Comparison of ENCODE assay signal across 36 cellular contexts in genomic region chr11:17718510-17718962, GRCh38. TPM values are rescaled to one million over a fixed set of nuclear protein-coding genes. Genes with fewer than 3 reads are reported as not detected.
DNase-seq lines count a peak whose midpoint lies in the region; ATAC-seq and TF ChIP-seq lines count a peak whose summit lies in the region.
"Had no signal": no experiment of that assay in that cellular context is flagged by ENCODE, and none has a peak within 500 bp of the region (broad histone marks: within the 10 kb centered on the region; RNA-seq: fewer than 3 reads in every experiment).

No MANE protein-coding gene starts in this region.

- TF ChIP-seq EP300 in suprapubic skin (IDR thresholded peaks at IDR 0.05), result no peak

- ATAC-seq in Right ventricle myocardium inferior (no peak), left cardiac atrium (no peak), GM21576 (IDR thresholded peaks at IDR 0.05; ENCODE audit: unreplicated experiment) (no peak)
- ATAC-seq: gastroesophageal sphincter; stimulated activated naive CD8-positive, alpha-beta T cell treated with anti-CD3 and anti-CD28 coated beads, Interleukin-15, Interleukin-2, amounts not matched to agents 100 U/mL and 50 U/mL, for 24 hours had no signal

- DNase-seq in Right ventricle myocardium inferior (ENCODE audit: missing footprints) (peak; percentile 51), left cardiac atrium (no peak), endodermal cell (peak; percentile 62), suprapubic skin (ENCODE audit: low spot score in 2 of 2) (no peak), hippocampal formation (lab: John Stamatoyannopoulos, UW) (no peak)
- DNase-seq in activated CD4-positive, alpha-beta T cell treated with anti-CD3 and anti-CD28 coated beads for 48 hours, result no peak
- DNase-seq: activated CD4-positive, alpha-beta T cell treated with anti-CD3 and anti-CD28 coated beads for 4 hours; activated CD8-positive, alpha-beta memory T cell treated with anti-CD3 and anti-CD28 coated beads for 24 hours; activated effector memory CD4-positive, alpha-beta T cell treated with Interleukin-2 at 50 U/mL for 16 hours; activated naive CD8-positive, alpha-beta T cell treated with anti-CD3 and anti-CD28 coated beads, Interleukin-2, amount 10 ng/mL, durations not matched to agents 7 days and 5 days; activated T-cell treated with anti-CD3 and anti-CD28 coated beads for 4 hours; aorta; Caco-2; GOT3; hypothalamus; kidney; MG63; naive B cell; occipital lobe; Peyer's patch; SHP77 treated with DMSO at 0.1 percent for 48 hours; stimulated activated CD4-positive, alpha-beta T cell treated with anti-CD3 and anti-CD28 coated beads, Interleukin-1b, Interleukin-23, amount 100 ng/mL, for 48 hours; stimulated activated naive CD8-positive, alpha-beta T cell treated with anti-CD3 and anti-CD28 coated beads, Interleukin-15, Interleukin-2, amounts not matched to agents 100 U/mL and 50 U/mL, for 24 hours; T-helper 9 cell; testis had no signal

- intact Hi-C loops in Right ventricle myocardium inferior (cut with DNase I) (no loop called here), left cardiac atrium (cut with DNase I) (no loop called here)

- H3K27ac Mint-ChIP-seq in endodermal cell (no peak overlapping the region), nephron (no peak overlapping the region)
- H3K27ac Mint-ChIP-seq: activated naive CD8-positive, alpha-beta T cell treated with anti-CD3 and anti-CD28 coated beads, Interleukin-2, amount 10 ng/mL, durations not matched to agents 7 days and 5 days; CD14-positive monocyte; mesothelial cell of epicardium; naive B cell had no signal

- no peak for TF ChIP-seq POLR2A in suprapubic skin (IDR thresholded peaks at IDR 0.05)

- H3K36me3 ChIP-seq in endodermal cell (ENCODE audit: control insufficient read depth, insufficient read depth, low read length) (no peaks in the 10 kb centered on the region), suprapubic skin (no peaks in the 10 kb centered on the region)
- H3K36me3 ChIP-seq: gastroesophageal sphincter, MG63, Peyer's patch had no signal

- TF ChIP-seq CTCF in endodermal cell (conservative IDR thresholded peaks at IDR 0.05) (no peak), nephron (IDR thresholded peaks at IDR 0.05; ENCODE audit: unreplicated experiment in 3 of 3) (no peak), suprapubic skin (IDR thresholded peaks at IDR 0.05) (no peak)

- WGBS in endodermal cell (ENCODE audit: insufficient coverage in 1 of 2, insufficient read length in 1 of 2), 2 experiments, result 18 to 19% methylated on average over 14 to 16 of the region's 16 CpGs
- WGBS in suprapubic skin, result 14% methylated on average over 11 of the region's 16 CpGs

- H3K9me3 ChIP-seq in endodermal cell (ENCODE audit: control insufficient read depth, low read length), result no peaks in the 10 kb centered on the region
- no peaks in the 10 kb centered on the region for H3K9me3 ChIP-seq in suprapubic skin
- H3K9me3 ChIP-seq: Caco-2, gastroesophageal sphincter, MG63, Peyer's patch, testis had no signal

- no peaks in the 10 kb centered on the region for H3K36me3 Mint-ChIP-seq in endodermal cell (ENCODE audit: low read depth)
- no peaks in the 10 kb centered on the region for H3K36me3 Mint-ChIP-seq in nephron (ENCODE audit: low read depth)
- H3K36me3 Mint-ChIP-seq: activated naive CD8-positive, alpha-beta T cell treated with anti-CD3 and anti-CD28 coated beads, Interleukin-2, amount 10 ng/mL, durations not matched to agents 7 days and 5 days; CD14-positive monocyte; mesothelial cell of epicardium; naive B cell had no signal

- H3K9ac ChIP-seq in endodermal cell (ENCODE audit: extremely low read depth, low read length, poor library complexity, severe bottlenecking), result no peak overlapping the region
- H3K9ac ChIP-seq: KMS-11 had no signal

- H3K9me3 Mint-ChIP-seq in endodermal cell (no peaks in the 10 kb centered on the region), nephron (no peaks in the 10 kb centered on the region)
- H3K9me3 Mint-ChIP-seq: activated naive CD8-positive, alpha-beta T cell treated with anti-CD3 and anti-CD28 coated beads, Interleukin-2, amount 10 ng/mL, durations not matched to agents 7 days and 5 days; mesothelial cell of epicardium; naive B cell had no signal

- peaks cover 43% of the 10 kb centered on the region for H3K27me3 Mint-ChIP-seq in endodermal cell (ENCODE audit: insufficient read depth)
- H3K27me3 Mint-ChIP-seq in nephron (ENCODE audit: low read depth), result peaks cover 54% of the 10 kb centered on the region

- peaks cover 7% of the 10 kb centered on the region for H3K4me1 Mint-ChIP-seq in endodermal cell
- peaks cover 11% of the 10 kb centered on the region for H3K4me1 Mint-ChIP-seq in nephron
- H3K4me1 Mint-ChIP-seq: activated naive CD8-positive, alpha-beta T cell treated with anti-CD3 and anti-CD28 coated beads, Interleukin-2, amount 10 ng/mL, durations not matched to agents 7 days and 5 days; CD14-positive monocyte; naive B cell had no signal

- H3K27me3 ChIP-seq in endodermal cell (ENCODE audit: control insufficient read depth, insufficient read depth, low read length, poor library complexity, severe bottlenecking) (peaks cover 100% of the 10 kb centered on the region), suprapubic skin (peaks cover 95% of the 10 kb centered on the region)
- H3K27me3 ChIP-seq: MG63, testis had no signal

- H3K27ac ChIP-seq in endodermal cell (ENCODE audit: low read depth, low read length) (no peak overlapping the region), suprapubic skin (no peak overlapping the region)
- H3K27ac ChIP-seq: gastroesophageal sphincter, KMS-11, Peyer's patch, testis had no signal

- H3K4me3 ChIP-seq in endodermal cell (ENCODE audit: low read length) (peak overlapping the region; percentile 39), suprapubic skin (peak overlapping the region; percentile 12)
- H3K4me3 ChIP-seq: gastroesophageal sphincter, MG63, Peyer's patch had no signal

- H3K4me3 Mint-ChIP-seq in endodermal cell (peak overlapping the region; percentile 43), nephron (peak overlapping the region; percentile 66 to 85 (median 75))
- H3K4me3 Mint-ChIP-seq: activated naive CD8-positive, alpha-beta T cell treated with anti-CD3 and anti-CD28 coated beads, Interleukin-2, amount 10 ng/mL, durations not matched to agents 7 days and 5 days; mesothelial cell of epicardium; naive B cell had no signal

- H3K4me1 ChIP-seq in endodermal cell (ENCODE audit: control insufficient read depth, insufficient read depth, low read length), result no peaks in the 10 kb centered on the region
- H3K4me1 ChIP-seq in suprapubic skin, result peaks cover 33% of the 10 kb centered on the region
- H3K4me1 ChIP-seq: Caco-2 had no signal

RNA-seq across cellular contexts. Expression of gene MYOD1, which starts 0.8 kb away (rescaled TPM):
- total RNA-seq in Right ventricle myocardium inferior (0.27 TPM), left cardiac atrium (not detected), endodermal cell (not detected), suprapubic skin (not detected)
- not detected for polyA plus RNA-seq in endodermal cell (2013, experiment 1 of 2)
- polyA plus RNA-seq in endodermal cell (2013, experiment 2 of 2), result not detected
- total RNA-seq: A172; activated naive CD8-positive, alpha-beta T cell treated with anti-CD3 and anti-CD28 coated beads, Interleukin-2, amount 10 ng/mL, durations not matched to agents 7 days and 5 days; aorta; Caco-2; fibroblast of lung; G401; gastroesophageal sphincter; kidney; liver; mesothelial cell of epicardium; occipital lobe; Peyer's patch; ureter had no signal
- polyA plus RNA-seq: aorta, CD14-positive monocyte, fibroblast of lung, liver had no signal

RNA-seq across cellular contexts. Expression of gene KCNC1, which starts 16.0 kb away (rescaled TPM):
- total RNA-seq in Right ventricle myocardium inferior (not detected), left cardiac atrium (not detected), endodermal cell (not detected), suprapubic skin (not detected)
- 1.3 TPM for polyA plus RNA-seq in endodermal cell (2013, experiment 1 of 2)
- polyA plus RNA-seq in endodermal cell (2013, experiment 2 of 2), result 1.3 TPM
- total RNA-seq: A172; activated naive CD8-positive, alpha-beta T cell treated with anti-CD3 and anti-CD28 coated beads, Interleukin-2, amount 10 ng/mL, durations not matched to agents 7 days and 5 days; aorta; liver; ureter had no signal
- polyA plus RNA-seq: aorta, CD14-positive monocyte, fibroblast of lung had no signal

Comparison
In these comparisons a context has a peak if more than half of its experiments do, and no peak if none do; other contexts are left out.
1. DNase-seq: peak in Right ventricle myocardium inferior (single experiment) and endodermal cell (single experiment); none in left cardiac atrium (single experiment), suprapubic skin (0 of 2), activated CD4-positive, alpha-beta T cell treated with anti-CD3 and anti-CD28 coated beads for 48 hours (single experiment) and hippocampal formation (0 of 2).